ENCODE assay signal across 19 cellular contexts in the genomic region with DNA sequence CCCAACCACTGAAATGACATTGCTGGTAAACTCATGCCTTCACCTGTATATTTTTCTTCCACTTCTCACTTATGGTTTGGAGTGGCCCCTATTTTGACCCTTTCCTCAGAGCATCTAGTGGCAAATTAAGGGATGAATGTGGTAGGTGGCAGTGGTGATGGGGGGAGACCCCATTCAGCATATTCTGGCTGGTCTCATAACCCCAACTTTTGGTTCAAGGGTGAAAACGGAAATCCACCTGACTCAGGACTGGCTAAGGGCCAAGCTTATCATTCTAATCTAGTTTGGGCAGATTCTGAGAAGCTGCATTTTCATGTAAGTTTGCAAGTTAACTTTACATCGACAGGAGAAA. TPM values are rescaled to one million over a fixed set of nuclear protein-coding genes. Genes with fewer than 3 reads are reported as not detected.
A peak's percentile ranks its signal among the peaks of the same experiment; 100 is the strongest.
DNase-seq lines count a peak whose midpoint lies in the region; ATAC-seq and TF ChIP-seq lines count a peak whose summit lies in the region.
"Had no signal": no experiment of that assay in that cellular context is flagged by ENCODE, and none has a peak within 500 bp of the region (broad histone marks: within the 10 kb centered on the region; RNA-seq: fewer than 3 reads in every experiment).

No MANE protein-coding gene starts in this region.

- no peak overlapping the region for H3K4me3 ChIP-seq in hepatocyte
- no peak overlapping the region for H3K4me3 ChIP-seq in H7 (ENCODE audit: insufficient read depth, low read depth, low read length)
- H3K4me3 ChIP-seq: A549, gastroesophageal sphincter, skin epidermis, transverse colon had no signal

- no peaks in the 10 kb centered on the region for H3K9me3 ChIP-seq in hepatocyte (ENCODE audit: low read depth)
- H3K9me3 ChIP-seq: A549, gastroesophageal sphincter, transverse colon had no signal

- H3K4me3 Mint-ChIP-seq in activated CD4-positive, alpha-beta T cell treated with anti-CD3 and anti-CD28 coated beads, Interleukin-2, amount 10 ng/mL, durations not matched to agents 7 days and 5 days = no peak overlapping the region
- no peak overlapping the region for H3K4me3 Mint-ChIP-seq in activated CD8-positive, alpha-beta T cell treated with anti-CD3 and anti-CD28 coated beads, Interleukin-2, amount 10 ng/mL, durations not matched to agents 7 days and 5 days
- H3K4me3 Mint-ChIP-seq: activated naive CD8-positive, alpha-beta T cell; stimulated activated naive B cell treated with anti-CD40 and anti-IgM and Interleukin-4, amounts not matched to agents 10 μg/mL and 1 μg/mL and 100 μg/mL, for 72 hours had no signal

- WGBS in hepatocyte (ENCODE audit: low lambda C conversion rate, missing lambda C conversion rate) = 49% methylated on average over 2 of the region's 2 CpGs

- no peaks in the 10 kb centered on the region for H3K9me2 ChIP-seq in hepatocyte (replicated peaks; ENCODE audit: insufficient read depth)

- TF ChIP-seq CTCF in hepatocyte (IDR thresholded peaks at IDR 0.05; ENCODE audit: poor library complexity) (no peak), GM10248 (IDR thresholded peaks at IDR 0.05; ENCODE audit: control extremely low read depth, extremely low read depth, low read depth, missing control alignments) (no peak)

- POLR2A ChIA-PET in activated CD4-positive, alpha-beta T cell treated with anti-CD3 and anti-CD28 coated beads, Interleukin-2, amount 10 ng/mL, durations not matched to agents 7 days and 5 days (lab: Charles Lee) = no interaction called here
- POLR2A ChIA-PET in activated CD8-positive, alpha-beta T cell treated with anti-CD3 and anti-CD28 coated beads, Interleukin-2, amount 10 ng/mL, durations not matched to agents 7 days and 5 days (lab: Charles Lee) = no interaction called here
- POLR2A ChIA-PET in GM10248 (lab: Yijun Ruan, JAX) = no interaction called here

- no peaks in the 10 kb centered on the region for H4K20me1 ChIP-seq in hepatocyte (ENCODE audit: insufficient read depth, poor library complexity, severe bottlenecking)

- DNase-seq in activated CD4-positive, alpha-beta T cell treated with anti-CD3 and anti-CD28 coated beads, Interleukin-2, amount 10 ng/mL, durations not matched to agents 7 days and 5 days = no peak
- no peak for DNase-seq in activated CD4-positive, alpha-beta T cell treated with anti-CD3 and anti-CD28 coated beads, Interleukin-2, amount 50 U/mL, for 4 hours
- DNase-seq in HT-29 (ENCODE audit: low spot score) (peak; percentile 46), hepatocyte (ENCODE audit: low spot score) (no peak), H7 (no peak), GM10248 (ENCODE audit: extremely low spot score) (no peak)
- no peak for DNase-seq in activated CD8-positive, alpha-beta T cell treated with anti-CD3 and anti-CD28 coated beads, Interleukin-2, amount 10 ng/mL, durations not matched to agents 7 days and 5 days
- DNase-seq in NK-92 treated with Interleukin-12 subunit alpha and Interleukin-12 subunit beta, amount 100 ng/mL, for 24 hours (lab: John Stamatoyannopoulos, UW) = no peak
- DNase-seq: C1 segment of cervical spinal cord; dermis blood vessel endothelial cell; NCI-H226; stimulated activated naive B cell treated with anti-CD40 and anti-IgM and Interleukin-4, amounts not matched to agents 10 μg/mL and 1 μg/mL and 100 μg/mL, for 72 hours; transverse colon had no signal

- CTCF ChIA-PET in activated CD4-positive, alpha-beta T cell treated with anti-CD3 and anti-CD28 coated beads, Interleukin-2, amount 10 ng/mL, durations not matched to agents 7 days and 5 days (lab: Charles Lee) = interaction anchor here (0.6 to 1.6 kb wide), 6 partner anchors 10 to 284 kb away, joined by 3 to 5 read pairs (median 4); no protein-coding TSS in a partner anchor
- CTCF ChIA-PET in activated CD8-positive, alpha-beta T cell treated with anti-CD3 and anti-CD28 coated beads, Interleukin-2, amount 10 ng/mL, durations not matched to agents 7 days and 5 days (lab: Charles Lee) = interaction anchor here (1.1 kb wide), 1 partner anchor 21 kb away, joined by 3 read pairs; no protein-coding TSS in a partner anchor
- CTCF ChIA-PET in GM10248 (lab: Yijun Ruan, JAX) = interaction anchor here (1.1 to 1.6 kb wide), 5 partner anchors 9 to 51 kb away, joined by 3 to 6 read pairs (median 3); no protein-coding TSS in a partner anchor

- H3K36me3 ChIP-seq in hepatocyte (replicated peaks; ENCODE audit: insufficient read depth, low read depth) = no peaks in the 10 kb centered on the region
- no peaks in the 10 kb centered on the region for H3K36me3 ChIP-seq in H7 (replicated peaks; ENCODE audit: control insufficient read depth, insufficient read depth, low read length)
- H3K36me3 ChIP-seq: gastroesophageal sphincter, transverse colon had no signal

- no peaks in the 10 kb centered on the region for H3K36me3 Mint-ChIP-seq in activated CD4-positive, alpha-beta T cell treated with anti-CD3 and anti-CD28 coated beads, Interleukin-2, amount 10 ng/mL, durations not matched to agents 7 days and 5 days (ENCODE audit: low read depth)
- H3K36me3 Mint-ChIP-seq in activated CD8-positive, alpha-beta T cell treated with anti-CD3 and anti-CD28 coated beads, Interleukin-2, amount 10 ng/mL, durations not matched to agents 7 days and 5 days (ENCODE audit: low read depth) = no peaks in the 10 kb centered on the region
- H3K36me3 Mint-ChIP-seq: activated naive CD8-positive, alpha-beta T cell; stimulated activated naive B cell treated with anti-CD40 and anti-IgM and Interleukin-4, amounts not matched to agents 10 μg/mL and 1 μg/mL and 100 μg/mL, for 72 hours had no signal

- H3K27ac ChIP-seq in hepatocyte = peak overlapping the region; percentile 58
- H3K27ac ChIP-seq: A549, gastroesophageal sphincter, skin epidermis, transverse colon had no signal

- H3K9me3 Mint-ChIP-seq in activated CD4-positive, alpha-beta T cell treated with anti-CD3 and anti-CD28 coated beads, Interleukin-2, amount 10 ng/mL, durations not matched to agents 7 days and 5 days = no peaks in the 10 kb centered on the region
- no peaks in the 10 kb centered on the region for H3K9me3 Mint-ChIP-seq in activated CD8-positive, alpha-beta T cell treated with anti-CD3 and anti-CD28 coated beads, Interleukin-2, amount 10 ng/mL, durations not matched to agents 7 days and 5 days (ENCODE audit: insufficient read depth)
- H3K9me3 Mint-ChIP-seq: stimulated activated naive B cell treated with anti-CD40 and anti-IgM and Interleukin-4, amounts not matched to agents 10 μg/mL and 1 μg/mL and 100 μg/mL, for 72 hours had no signal

- no peaks in the 10 kb centered on the region for H3K79me2 ChIP-seq in hepatocyte

- no peak for ATAC-seq in activated CD8-positive, alpha-beta T cell treated with anti-CD3 and anti-CD28 coated beads, Interleukin-2, amount 10 ng/mL, durations not matched to agents 7 days and 5 days
- ATAC-seq: A549, gastroesophageal sphincter, HepG2 had no signal

- H3K27me3 ChIP-seq in hepatocyte (no peaks in the 10 kb centered on the region), H7 (ENCODE audit: control insufficient read depth, insufficient read depth, low read length) (no peaks in the 10 kb centered on the region)
- H3K27me3 ChIP-seq: gastroesophageal sphincter, transverse colon had no signal

- no peak overlapping the region for H2AFZ ChIP-seq in hepatocyte

- H3K4me2 ChIP-seq in hepatocyte = no peak overlapping the region
- H3K4me2 ChIP-seq: A549 had no signal

- peaks cover 1% of the 10 kb centered on the region for H3K27me3 Mint-ChIP-seq in activated CD4-positive, alpha-beta T cell treated with anti-CD3 and anti-CD28 coated beads, Interleukin-2, amount 10 ng/mL, durations not matched to agents 7 days and 5 days
- no peaks in the 10 kb centered on the region for H3K27me3 Mint-ChIP-seq in activated CD8-positive, alpha-beta T cell treated with anti-CD3 and anti-CD28 coated beads, Interleukin-2, amount 10 ng/mL, durations not matched to agents 7 days and 5 days (ENCODE audit: low read depth)
- H3K27me3 Mint-ChIP-seq: activated naive CD8-positive, alpha-beta T cell; progenitor cell of endocrine pancreas; stimulated activated naive B cell treated with anti-CD40 and anti-IgM and Interleukin-4, amounts not matched to agents 10 μg/mL and 1 μg/mL and 100 μg/mL, for 72 hours had no signal

- H3K4me1 ChIP-seq in hepatocyte (ENCODE audit: insufficient read depth) = no peaks in the 10 kb centered on the region
- H3K4me1 ChIP-seq: gastroesophageal sphincter, transverse colon had no signal

- H3K27ac Mint-ChIP-seq in activated CD4-positive, alpha-beta T cell treated with anti-CD3 and anti-CD28 coated beads, Interleukin-2, amount 10 ng/mL, durations not matched to agents 7 days and 5 days = peak overlapping the region; percentile 60
- H3K27ac Mint-ChIP-seq in activated CD8-positive, alpha-beta T cell treated with anti-CD3 and anti-CD28 coated beads, Interleukin-2, amount 10 ng/mL, durations not matched to agents 7 days and 5 days = peak overlapping the region; percentile 27
- H3K27ac Mint-ChIP-seq: progenitor cell of endocrine pancreas; stimulated activated naive B cell treated with anti-CD40 and anti-IgM and Interleukin-4, amounts not matched to agents 10 μg/mL and 1 μg/mL and 100 μg/mL, for 72 hours had no signal

- peaks cover 26% of the 10 kb centered on the region for H3K4me1 Mint-ChIP-seq in activated CD4-positive, alpha-beta T cell treated with anti-CD3 and anti-CD28 coated beads, Interleukin-2, amount 10 ng/mL, durations not matched to agents 7 days and 5 days
- H3K4me1 Mint-ChIP-seq in activated CD8-positive, alpha-beta T cell treated with anti-CD3 and anti-CD28 coated beads, Interleukin-2, amount 10 ng/mL, durations not matched to agents 7 days and 5 days (ENCODE audit: low read depth) = peaks cover 21% of the 10 kb centered on the region

RNA-seq across cellular contexts. Expression of gene NSUN7, which starts 47.0 kb away (rescaled TPM):
- total RNA-seq in activated CD4-positive, alpha-beta T cell treated with anti-CD3 and anti-CD28 coated beads, Interleukin-2, amount 10 ng/mL, durations not matched to agents 7 days and 5 days = not detected
- total RNA-seq in HT-29 (2014; rRNA removed; shearing (Covaris generic)) = 7.3 and 7.8 TPM in 2 replicates
- under 1 TPM in 1 of 2 experiments, not detected in 1; 0.10 TPM for total RNA-seq in activated CD8-positive, alpha-beta T cell treated with anti-CD3 and anti-CD28 coated beads, Interleukin-2, amount 10 ng/mL, durations not matched to agents 7 days and 5 days
- 8.0 and 10.3 TPM in 2 replicates for total RNA-seq in hepatocyte
- polyA plus RNA-seq in hepatocyte = 4.6 and 6.0 TPM in 2 replicates
- 19.8 and 26.5 TPM in 2 replicates for total RNA-seq in H7 (2014; rRNA removed; shearing (Covaris generic))
- total RNA-seq: dermis blood vessel endothelial cell, HepG2 had no signal
